ENCODE assay signal across 9 cellular contexts in the genomic region with DNA sequence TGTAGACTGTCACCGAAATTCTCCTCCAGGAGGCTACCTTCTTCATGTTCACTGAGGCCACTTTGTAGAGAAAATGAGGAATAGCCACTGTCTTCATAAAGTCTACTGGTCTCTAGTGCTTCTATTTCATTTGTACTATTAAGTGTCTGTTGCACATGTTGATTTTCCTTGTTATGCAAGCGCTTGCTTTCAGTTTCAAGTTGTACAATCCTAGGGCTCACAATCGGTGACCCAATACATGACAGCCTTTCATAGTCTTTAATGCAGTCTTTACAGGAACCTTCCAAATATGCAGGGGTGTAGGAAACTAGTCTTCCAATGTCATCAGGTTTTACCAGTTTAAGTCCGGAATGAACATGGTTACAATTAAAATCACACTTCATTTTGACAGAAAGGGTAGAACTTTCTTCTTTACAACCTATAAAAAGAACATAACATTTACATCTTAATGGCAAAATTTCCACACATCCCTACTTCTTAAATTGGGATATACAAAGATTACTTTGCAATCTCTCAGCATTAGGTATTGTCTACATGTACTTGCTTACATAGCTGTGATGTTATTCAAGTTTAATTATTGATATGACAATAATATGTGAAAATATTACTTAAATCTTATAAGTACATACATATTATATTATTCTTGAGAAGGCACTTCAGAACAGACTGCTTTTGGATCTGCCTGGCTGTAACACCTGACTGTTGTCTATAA. TPM values are rescaled to one million over a fixed set of nuclear protein-coding genes. Genes with fewer than 3 reads are reported as not detected.
DNase-seq lines count a peak whose midpoint lies in the region; ATAC-seq lines count a peak whose summit lies in the region.
"Had no signal": no experiment of that assay in that cellular context is flagged by ENCODE, and none has a peak within 500 bp of the region (broad histone marks: within the 10 kb centered on the region; RNA-seq: fewer than 3 reads in every experiment).

No MANE protein-coding gene starts in this region.

- DNase-seq in activated naive CD4-positive, alpha-beta T cell treated with anti-CD3 and anti-CD28 coated beads, Interleukin-2, amount 10 ng/mL, durations not matched to agents 7 days and 5 days, result no peak
- DNase-seq in activated naive CD4-positive, alpha-beta T cell treated with anti-CD3 and anti-CD28 coated beads, Interleukin-2, amount 50 U/mL, for 72 hours (ENCODE audit: low spot score in 2 of 2), result no peak
- DNase-seq in GOT3 (lab: John Stamatoyannopoulos, UW), result no peak
- DNase-seq in ACHN, result no peak
- no peak for DNase-seq in NCI-H524 treated with DMSO at 0.1 percent for 48 hours (lab: John Stamatoyannopoulos, UW)
- DNase-seq: BE2C had no signal

- 82% methylated on average over 4 of the region's 4 CpGs for WGBS in thymus

- CTCF ChIA-PET in activated naive CD4-positive, alpha-beta T cell treated with anti-CD3 and anti-CD28 coated beads, Interleukin-2, amount 10 ng/mL, durations not matched to agents 7 days and 5 days (lab: Charles Lee), result no interaction called here

- no peaks in the 10 kb centered on the region for H3K9me3 Mint-ChIP-seq in activated naive CD4-positive, alpha-beta T cell treated with anti-CD3 and anti-CD28 coated beads, Interleukin-2, amount 10 ng/mL, durations not matched to agents 7 days and 5 days
- peaks cover 4% of the 10 kb centered on the region in 2 donors for H3K9me3 Mint-ChIP-seq in activated naive CD4-positive, alpha-beta T cell treated with anti-CD3 and anti-CD28 coated beads, Interleukin-2, amount 50 U/mL, for 72 hours
- H3K9me3 Mint-ChIP-seq in dendritic cell treated with granulocyte-macrophage colony-stimulating factor and Interleukin-4, amounts not matched to agents 40 ng/mL and 50 ng/mL, for 4 days, result no peaks in the 10 kb centered on the region

- H3K27ac ChIP-seq in thymus (ENCODE audit: low read depth), result peak overlapping the region; percentile 27

- peak overlapping the region; percentile 46 for H3K4me3 Mint-ChIP-seq in activated naive CD4-positive, alpha-beta T cell treated with anti-CD3 and anti-CD28 coated beads, Interleukin-2, amount 10 ng/mL, durations not matched to agents 7 days and 5 days
- H3K4me3 Mint-ChIP-seq in dendritic cell treated with granulocyte-macrophage colony-stimulating factor and Interleukin-4, amounts not matched to agents 40 ng/mL and 50 ng/mL, for 4 days, result peak overlapping the region; percentile 52

- in situ Hi-C loops in ACHN (cut with HindIII; ENCODE audit: low pct_ligation_motif_present, low pct_unique_long_range_greater_than_20kb, low sequenced_read_pairs), result no loop called here

- H3K4me1 ChIP-seq in thymus (ENCODE audit: control insufficient read depth, insufficient read depth, low read length), result peaks cover 6% of the 10 kb centered on the region
- H3K4me1 ChIP-seq: BE2C had no signal

- no peaks in the 10 kb centered on the region for H3K27me3 ChIP-seq in thymus (ENCODE audit: control insufficient read depth, insufficient read depth)
- H3K27me3 ChIP-seq: BE2C had no signal

- no peak for ATAC-seq in activated naive CD4-positive, alpha-beta T cell treated with anti-CD3 and anti-CD28 coated beads, Interleukin-2, amount 50 U/mL, for 72 hours
- peak; percentile 66 for ATAC-seq in HG03565 (IDR thresholded peaks at IDR 0.05; ENCODE audit: unreplicated experiment)

- H3K9me3 ChIP-seq in thymus (ENCODE audit: control insufficient read depth), result no peaks in the 10 kb centered on the region
- H3K9me3 ChIP-seq: BE2C had no signal

- H3K27ac Mint-ChIP-seq in activated naive CD4-positive, alpha-beta T cell treated with anti-CD3 and anti-CD28 coated beads, Interleukin-2, amount 10 ng/mL, durations not matched to agents 7 days and 5 days, result peak overlapping the region; percentile 85
- peak overlapping the region in 1 of 2 donors; percentile 84 for H3K27ac Mint-ChIP-seq in activated naive CD4-positive, alpha-beta T cell treated with anti-CD3 and anti-CD28 coated beads, Interleukin-2, amount 50 U/mL, for 72 hours
- H3K27ac Mint-ChIP-seq in dendritic cell treated with granulocyte-macrophage colony-stimulating factor and Interleukin-4, amounts not matched to agents 40 ng/mL and 50 ng/mL, for 4 days, result peak overlapping the region; percentile 72

- intact Hi-C loops in dendritic cell treated with granulocyte-macrophage colony-stimulating factor and Interleukin-4, amounts not matched to agents 40 ng/mL and 50 ng/mL, for 4 days (cut with micrococcal nuclease), result no loop called here

- peaks cover 5% of the 10 kb centered on the region for H3K36me3 ChIP-seq in thymus (ENCODE audit: control insufficient read depth, insufficient read depth)

- peaks cover 78% of the 10 kb centered on the region for H3K36me3 Mint-ChIP-seq in activated naive CD4-positive, alpha-beta T cell treated with anti-CD3 and anti-CD28 coated beads, Interleukin-2, amount 10 ng/mL, durations not matched to agents 7 days and 5 days
- peaks cover 44 to 67% of the 10 kb centered on the region in 2 donors for H3K36me3 Mint-ChIP-seq in activated naive CD4-positive, alpha-beta T cell treated with anti-CD3 and anti-CD28 coated beads, Interleukin-2, amount 50 U/mL, for 72 hours
- peaks cover 32% of the 10 kb centered on the region for H3K36me3 Mint-ChIP-seq in dendritic cell treated with granulocyte-macrophage colony-stimulating factor and Interleukin-4, amounts not matched to agents 40 ng/mL and 50 ng/mL, for 4 days (ENCODE audit: low read depth)

- H3K4me1 Mint-ChIP-seq in activated naive CD4-positive, alpha-beta T cell treated with anti-CD3 and anti-CD28 coated beads, Interleukin-2, amount 10 ng/mL, durations not matched to agents 7 days and 5 days, result peaks cover 70% of the 10 kb centered on the region
- H3K4me1 Mint-ChIP-seq in dendritic cell treated with granulocyte-macrophage colony-stimulating factor and Interleukin-4, amounts not matched to agents 40 ng/mL and 50 ng/mL, for 4 days (ENCODE audit: low read depth), result peaks cover 26% of the 10 kb centered on the region

- H3K4me3 ChIP-seq in thymus (ENCODE audit: low read length), result peak overlapping the region; percentile 6

- H3K27me3 Mint-ChIP-seq in activated naive CD4-positive, alpha-beta T cell treated with anti-CD3 and anti-CD28 coated beads, Interleukin-2, amount 10 ng/mL, durations not matched to agents 7 days and 5 days, result no peaks in the 10 kb centered on the region
- H3K27me3 Mint-ChIP-seq in dendritic cell treated with granulocyte-macrophage colony-stimulating factor and Interleukin-4, amounts not matched to agents 40 ng/mL and 50 ng/mL, for 4 days, result no peaks in the 10 kb centered on the region

RNA-seq across cellular contexts. Expression of a gene that starts 7.5 kb away (rescaled TPM):
- 10 to 100 TPM; 43.6 to 81.5 TPM for total RNA-seq in activated naive CD4-positive, alpha-beta T cell treated with anti-CD3 and anti-CD28 coated beads, Interleukin-2, amount 50 U/mL, for 72 hours
- polyA plus RNA-seq in thymus, result 6.4 TPM

RNA-seq across cellular contexts. Expression of a gene that starts 27.1 kb away (rescaled TPM):
- total RNA-seq in activated naive CD4-positive, alpha-beta T cell treated with anti-CD3 and anti-CD28 coated beads, Interleukin-2, amount 50 U/mL, for 72 hours, result 10 to 100 TPM; 14.2 to 17.3 TPM
- 10.0 TPM for polyA plus RNA-seq in thymus
